Comparison of ENCODE assay signal across 17 cellular contexts in genomic region chr4:73684097-73684496, GRCh38.
"Had no signal": no experiment of that assay in that cellular context is flagged by ENCODE, and none has a peak within 500 bp of the region (broad histone marks: within the 10 kb centered on the region; RNA-seq: fewer than 3 reads in every experiment).

No MANE protein-coding gene starts in this region.

- H3K4me1 Mint-ChIP-seq: brain; stimulated activated naive CD8-positive, alpha-beta T cell treated with anti-CD3 and anti-CD28 coated beads, Interleukin-15, amount 100 ng/mL, for 72 hours had no signal

- H3K9me3 Mint-ChIP-seq: activated naive CD4-positive, alpha-beta T cell treated with anti-CD3 and anti-CD28 coated beads, Interleukin-2, amount 50 U/mL, for 72 hours; activated T-cell treated with anti-CD3 and anti-CD28 coated beads, Interleukin-2, amount 50 U/mL, for 24 hours; brain; stimulated activated naive CD8-positive, alpha-beta T cell treated with anti-CD3 and anti-CD28 coated beads, Interleukin-15, amount 100 ng/mL, for 72 hours; T-helper 1 cell treated with Interleukin-12 subunit alpha and Interleukin-12 subunit beta and Interleukin-4 antibody, amounts not matched to agents 30 μg/mL and 1 μg/mL, for 36 hours had no signal

- H3K27me3 Mint-ChIP-seq: brain had no signal

- H3K27ac ChIP-seq: left lung, pancreas, thoracic aorta had no signal

- H3K4me3 ChIP-seq: left lung, pancreas, thoracic aorta had no signal

- H3K27ac Mint-ChIP-seq: activated naive CD4-positive, alpha-beta T cell treated with anti-CD3 and anti-CD28 coated beads, Interleukin-2, amount 50 U/mL, for 72 hours; activated T-cell treated with anti-CD3 and anti-CD28 coated beads, Interleukin-2, amount 50 U/mL, for 24 hours; brain; stimulated activated naive CD8-positive, alpha-beta T cell treated with anti-CD3 and anti-CD28 coated beads, Interleukin-15, amount 100 ng/mL, for 72 hours; T-helper 1 cell treated with Interleukin-12 subunit alpha and Interleukin-12 subunit beta and Interleukin-4 antibody, amounts not matched to agents 30 μg/mL and 1 μg/mL, for 36 hours had no signal

- ATAC-seq: activated CD4-positive, CD25-positive, alpha-beta regulatory T cell treated with anti-CD3 and anti-CD28 coated beads, Interleukin-2, amount 50 U/mL, for 24 hours; activated naive CD4-positive, alpha-beta T cell treated with anti-CD3 and anti-CD28 coated beads, Interleukin-2, amount 50 U/mL, for 72 hours; esophagus mucosa; foreskin keratinocyte; left lung; stimulated activated naive CD8-positive, alpha-beta T cell treated with anti-CD3 and anti-CD28 coated beads, Interleukin-15, amount 100 ng/mL, for 72 hours had no signal

- FAIRE-seq: pancreas had no signal

- H3K9me3 ChIP-seq: left lung, pancreas, thoracic aorta had no signal

- DNase-seq: activated effector memory CD4-positive, alpha-beta T cell treated with Interleukin-2 at 50 U/mL for 16 hours; activated T-cell treated with anti-CD3 and anti-CD28 coated beads, Interleukin-2, amount 50 U/mL, for 24 hours; amygdala; cerebellar nuclear complex; foreskin keratinocyte; islet precursor cell; left lung; pancreas; stimulated activated CD4-positive, alpha-beta T cell treated with anti-CD3 and anti-CD28 coated beads, Interleukin-15, amount 100 ng/mL, for 24 hours; stimulated activated CD4-positive, alpha-beta T cell treated with anti-CD3 and anti-CD28 coated beads, Interleukin-4, amount 100 ng/mL, for 4 hours; stimulated activated naive CD8-positive, alpha-beta T cell treated with anti-CD3 and anti-CD28 coated beads, Interleukin-15, amount 100 ng/mL, for 72 hours had no signal

- H3K4me3 Mint-ChIP-seq: activated T-cell treated with anti-CD3 and anti-CD28 coated beads, Interleukin-2, amount 50 U/mL, for 24 hours; brain; stimulated activated naive CD8-positive, alpha-beta T cell treated with anti-CD3 and anti-CD28 coated beads, Interleukin-15, amount 100 ng/mL, for 72 hours; T-helper 1 cell treated with Interleukin-12 subunit alpha and Interleukin-12 subunit beta and Interleukin-4 antibody, amounts not matched to agents 30 μg/mL and 1 μg/mL, for 36 hours had no signal

- H3K36me3 Mint-ChIP-seq: activated naive CD4-positive, alpha-beta T cell treated with anti-CD3 and anti-CD28 coated beads, Interleukin-2, amount 50 U/mL, for 72 hours; brain had no signal
